ENCODE assay signal across 35 cellular contexts in the genomic region with DNA sequence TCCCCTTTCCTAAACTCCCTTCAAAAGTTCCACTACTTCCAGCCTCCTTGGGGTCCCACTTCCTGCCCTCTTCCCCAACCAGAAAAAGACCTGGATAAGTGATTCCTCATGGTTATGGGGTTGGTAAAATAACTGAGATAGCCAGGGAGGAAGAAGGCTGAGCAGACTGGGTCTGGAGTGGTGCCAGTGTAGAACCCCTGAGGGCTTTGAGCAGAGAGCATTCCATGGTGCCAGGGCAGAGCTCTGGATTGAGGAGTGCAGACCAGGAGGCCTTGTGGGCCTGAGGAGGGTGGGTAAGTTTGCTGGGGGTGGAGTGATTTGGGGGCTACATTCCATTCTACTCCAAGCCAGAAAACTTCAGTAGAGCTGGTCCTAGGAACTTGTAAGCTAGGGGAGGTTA. TPM values are rescaled to one million over a fixed set of nuclear protein-coding genes. Genes with fewer than 3 reads are reported as not detected.
"Had no signal": no experiment of that assay in that cellular context is flagged by ENCODE, and none has a peak within 500 bp of the region (broad histone marks: within the 10 kb centered on the region; RNA-seq: fewer than 3 reads in every experiment).

No MANE protein-coding gene starts in this region.

- H3K4me1 ChIP-seq: psoas muscle had no signal

- H3K4me3 ChIP-seq: coronary artery, gastroesophageal sphincter, heart left ventricle, hepatocyte, left lung, neural progenitor cell, psoas muscle, sigmoid colon, thoracic aorta, tibial nerve, upper lobe of left lung had no signal

- H3K4me2 ChIP-seq: hepatocyte, neural progenitor cell had no signal

- H3K9ac ChIP-seq: neural progenitor cell, parathyroid adenoma had no signal

- H3K36me3 ChIP-seq: gastroesophageal sphincter, heart left ventricle, left lung, neural progenitor cell, sigmoid colon, thoracic aorta, tibial nerve, upper lobe of left lung had no signal

- ATAC-seq: effector memory CD8-positive, alpha-beta T cell; esophagus mucosa; gastroesophageal sphincter; heart left ventricle; left cardiac atrium; left lung; naive thymus-derived CD4-positive, alpha-beta T cell; psoas muscle; right cardiac atrium; stimulated activated effector memory CD8-positive, alpha-beta T cell treated with anti-CD3 and anti-CD28 coated beads, Interleukin-12 subunit alpha, Interleukin-12 subunit beta, amount 100 ng/mL, for 72 hours had no signal

- DNase-seq: dermis blood vessel endothelial cell; effector memory CD8-positive, alpha-beta T cell; foreskin fibroblast; heart left ventricle; left cardiac atrium; left lung; mesenchymal stem cell; midbrain; naive thymus-derived CD4-positive, alpha-beta T cell; psoas muscle; right cardiac atrium; sigmoid colon; stimulated activated CD4-positive, alpha-beta T cell treated with anti-CD3 and anti-CD28 coated beads, Interleukin-2, amount 100 ng/mL, for 24 hours; stimulated activated CD4-positive, alpha-beta T cell treated with anti-CD3 and anti-CD28 coated beads, Interleukin-4, amount 100 ng/mL, for 24 hours; stimulated activated naive CD4-positive, alpha-beta T cell treated with Interleukin-2 at 50 U/mL for 16 hours; substantia nigra; upper lobe of left lung had no signal

- H3K27ac ChIP-seq: coronary artery, epithelial cell of prostate, gastroesophageal sphincter, heart left ventricle, hepatocyte, left lung, neural progenitor cell, parathyroid adenoma, psoas muscle, sigmoid colon, thoracic aorta, tibial nerve, upper lobe of left lung had no signal

- H3K36me3 Mint-ChIP-seq: neural progenitor cell; stimulated activated effector memory CD8-positive, alpha-beta T cell treated with anti-CD3 and anti-CD28 coated beads, Interleukin-12 subunit alpha, Interleukin-12 subunit beta, amount 100 ng/mL, for 72 hours had no signal

- H2AFZ ChIP-seq: hepatocyte, neural progenitor cell, parathyroid adenoma had no signal

- H3K4me3 Mint-ChIP-seq: effector memory CD8-positive, alpha-beta T cell; naive thymus-derived CD4-positive, alpha-beta T cell; nephron; neural progenitor cell; stimulated activated effector memory CD8-positive, alpha-beta T cell treated with anti-CD3 and anti-CD28 coated beads, Interleukin-12 subunit alpha, Interleukin-12 subunit beta, amount 100 ng/mL, for 72 hours had no signal

- H3K9me3 ChIP-seq: gastroesophageal sphincter, heart left ventricle, left lung, psoas muscle, sigmoid colon, thoracic aorta, tibial nerve, upper lobe of left lung had no signal

- H3K9me3 Mint-ChIP-seq: effector memory CD8-positive, alpha-beta T cell; nephron; neural progenitor cell; stimulated activated effector memory CD8-positive, alpha-beta T cell treated with anti-CD3 and anti-CD28 coated beads, Interleukin-12 subunit alpha, Interleukin-12 subunit beta, amount 100 ng/mL, for 72 hours had no signal

- H3K27ac Mint-ChIP-seq: nephron; neural progenitor cell; stimulated activated effector memory CD8-positive, alpha-beta T cell treated with anti-CD3 and anti-CD28 coated beads, Interleukin-12 subunit alpha, Interleukin-12 subunit beta, amount 100 ng/mL, for 72 hours had no signal

RNA-seq across cellular contexts. Expression of gene CISTR, which starts 9.5 kb away (rescaled TPM):
- total RNA-seq: dermis blood vessel endothelial cell; esophagus mucosa; hepatocyte; kidney epithelial cell; left lung; lower leg skin; lung microvascular endothelial cell; mucosa of gallbladder; naive thymus-derived CD4-positive, alpha-beta T cell; osteoblast; psoas muscle; renal cortical epithelial cell; sigmoid colon; skeletal muscle tissue; thoracic aorta; tibial nerve; upper lobe of left lung had no signal
- polyA plus RNA-seq: hepatocyte; naive thymus-derived CD4-positive, alpha-beta T cell; psoas muscle; sigmoid colon had no signal
